Comparison of ENCODE assay signal across 11 cellular contexts in the genomic region with DNA sequence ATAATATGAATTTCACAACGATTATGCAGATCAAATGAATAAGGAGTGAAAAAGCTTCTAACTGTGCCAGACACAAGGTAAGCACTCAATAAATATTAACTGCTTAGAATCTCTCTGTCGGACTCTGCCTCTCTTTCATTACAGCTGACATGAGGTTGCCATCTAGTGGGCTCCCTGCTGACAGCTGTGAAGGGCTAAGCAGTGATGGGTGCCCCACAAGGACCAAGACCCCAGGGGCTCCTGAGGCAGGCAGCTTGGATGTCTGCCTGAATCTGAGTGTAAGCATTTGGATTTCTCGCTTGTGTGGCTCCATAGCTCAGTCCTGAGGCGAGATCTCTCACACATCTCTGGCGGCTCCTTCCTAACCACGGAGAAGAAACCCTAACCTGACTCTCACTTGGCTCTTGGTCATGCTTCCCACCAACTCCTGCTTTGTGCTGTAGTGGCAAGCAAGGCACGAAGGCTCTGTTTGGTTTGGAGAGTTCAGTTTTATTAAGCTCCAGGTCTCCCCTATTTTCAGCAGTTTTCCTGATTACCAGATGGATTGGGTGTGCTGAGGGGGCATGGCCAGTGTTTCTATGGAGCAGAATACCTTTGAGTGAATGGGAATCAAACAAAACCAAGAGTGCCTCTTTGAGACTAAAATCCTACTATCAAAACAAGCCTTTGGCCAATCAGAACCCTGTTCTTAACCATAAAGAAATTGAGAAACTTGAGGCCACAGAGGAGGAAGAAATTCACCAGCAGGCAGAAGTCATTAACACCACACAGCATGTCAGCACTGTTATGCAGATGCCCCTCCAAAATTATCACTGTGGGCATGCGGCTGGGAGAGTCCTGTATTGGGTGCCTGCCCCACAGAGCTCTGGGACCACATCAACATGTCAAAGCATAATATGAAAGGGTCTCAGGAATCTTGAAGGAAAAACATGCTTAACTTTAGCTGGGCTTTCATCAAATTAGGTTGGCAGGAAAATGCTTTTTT.
DNase-seq lines count a peak whose midpoint lies in the region; ATAC-seq and TF ChIP-seq lines count a peak whose summit lies in the region.
"Had no signal": no experiment of that assay in that cellular context is flagged by ENCODE, and none has a peak within 500 bp of the region (broad histone marks: within the 10 kb centered on the region; RNA-seq: fewer than 3 reads in every experiment).

No MANE protein-coding gene starts in this region.

- no peak for DNase-seq in GM10248 (ENCODE audit: extremely low spot score)
- peak; percentile 80 for DNase-seq in Karpas-422
- no peak for DNase-seq in chondrocyte (ENCODE audit: low spot score)
- no peak for DNase-seq in osteoblast (ENCODE audit: insufficient read length, low spot score, missing footprints)
- DNase-seq in CD8-positive, alpha-beta T cell = no peak
- DNase-seq in OCI-M2 (lab: John Stamatoyannopoulos, UW; ENCODE audit: unreplicated experiment) = no peak
- DNase-seq: activated naive CD8-positive, alpha-beta T cell treated with anti-CD3 and anti-CD28 coated beads for 36 hours; erythroblast; NCI-H446 treated with DMSO at 0.1 percent for 48 hours had no signal

- no peaks in the 10 kb centered on the region for H3K4me1 Mint-ChIP-seq in chondrocyte (ENCODE audit: low read depth)
- H3K4me1 Mint-ChIP-seq in CD8-positive, alpha-beta T cell (ENCODE audit: low read depth) = no peaks in the 10 kb centered on the region
- H3K4me1 Mint-ChIP-seq: activated naive CD8-positive, alpha-beta T cell treated with anti-CD3 and anti-CD28 coated beads for 36 hours had no signal

- POLR2A ChIA-PET in GM10248 (lab: Yijun Ruan, JAX) = no interaction called here
- POLR2A ChIA-PET in CD8-positive, alpha-beta T cell (lab: Charles Lee) = no interaction called here

- H4K20me1 ChIP-seq in Karpas-422 (ENCODE audit: insufficient read depth, low read depth, low read length) (no peaks in the 10 kb centered on the region), osteoblast (ENCODE audit: insufficient read depth, low read length) (no peaks in the 10 kb centered on the region)

- H3K27ac ChIP-seq in Karpas-422 (ENCODE audit: low read length) = 0 out of 2 replicates have a peak overlapping the region, but pooled peaks have one; percentile 37
- no peak overlapping the region for H3K27ac ChIP-seq in osteoblast (ENCODE audit: low read depth, low read length)
- H3K27ac ChIP-seq in CD8-positive, alpha-beta T cell (ENCODE audit: low read depth, low read length) = no peak overlapping the region

- H3K27ac Mint-ChIP-seq in chondrocyte (ENCODE audit: unreplicated experiment) = no peak overlapping the region
- no peak overlapping the region for H3K27ac Mint-ChIP-seq in CD8-positive, alpha-beta T cell
- H3K27ac Mint-ChIP-seq: activated naive CD8-positive, alpha-beta T cell treated with anti-CD3 and anti-CD28 coated beads for 36 hours had no signal

- H3K36me3 ChIP-seq in Karpas-422 (ENCODE audit: insufficient read depth, low read length) (no peaks in the 10 kb centered on the region), osteoblast (ENCODE audit: insufficient read depth, low read length) (no peaks in the 10 kb centered on the region)
- H3K36me3 ChIP-seq in CD8-positive, alpha-beta T cell (ENCODE audit: insufficient read depth, low read length) = no peaks in the 10 kb centered on the region

- H3K27me3 ChIP-seq in Karpas-422 (ENCODE audit: low read length) (no peaks in the 10 kb centered on the region), osteoblast (ENCODE audit: insufficient read depth, low read length) (no peaks in the 10 kb centered on the region)
- no peaks in the 10 kb centered on the region for H3K27me3 ChIP-seq in CD8-positive, alpha-beta T cell (ENCODE audit: insufficient read depth, low read length)

- TF ChIP-seq CTCF in GM10248 (IDR thresholded peaks at IDR 0.05; ENCODE audit: control extremely low read depth, extremely low read depth, low read depth, missing control alignments) (peak; percentile 55), chondrocyte (IDR thresholded peaks at IDR 0.05) (peak; percentile 71), osteoblast (IDR thresholded peaks at IDR 0.05; ENCODE audit: extremely low read depth, low read depth, low read length) (peak; percentile 28)
- no peak for TF ChIP-seq CTCF in CD8-positive, alpha-beta T cell (IDR thresholded peaks at IDR 0.05)

- H3K9me3 ChIP-seq in Karpas-422 (ENCODE audit: low read length) (no peaks in the 10 kb centered on the region), osteoblast (ENCODE audit: low read depth, low read length) (no peaks in the 10 kb centered on the region)
- H3K9me3 ChIP-seq in CD8-positive, alpha-beta T cell (ENCODE audit: low read length) = no peaks in the 10 kb centered on the region

- no peak overlapping the region for H3K4me3 Mint-ChIP-seq in chondrocyte (ENCODE audit: unreplicated experiment)
- H3K4me3 Mint-ChIP-seq in CD8-positive, alpha-beta T cell = no peak overlapping the region
- H3K4me3 Mint-ChIP-seq: activated naive CD8-positive, alpha-beta T cell treated with anti-CD3 and anti-CD28 coated beads for 36 hours had no signal

- H2AFZ ChIP-seq in Karpas-422 (ENCODE audit: low read length) (no peak overlapping the region), osteoblast (ENCODE audit: low read length) (no peak overlapping the region)

- no peaks in the 10 kb centered on the region for H3K9me3 Mint-ChIP-seq in chondrocyte (ENCODE audit: low read depth)
- H3K9me3 Mint-ChIP-seq in CD8-positive, alpha-beta T cell = no peaks in the 10 kb centered on the region
- H3K9me3 Mint-ChIP-seq: activated naive CD8-positive, alpha-beta T cell treated with anti-CD3 and anti-CD28 coated beads for 36 hours had no signal

- H3K4me3 ChIP-seq in Karpas-422 (ENCODE audit: low read length) (no peak overlapping the region), osteoblast (ENCODE audit: insufficient read depth, low read length) (no peak overlapping the region)
- no peak overlapping the region for H3K4me3 ChIP-seq in CD8-positive, alpha-beta T cell (ENCODE audit: low read depth, low read length)

- H3K4me2 ChIP-seq in Karpas-422 (ENCODE audit: low read depth, low read length, poor library complexity, severe bottlenecking) = peak overlapping the region; percentile 42
- H3K4me2 ChIP-seq in osteoblast (ENCODE audit: insufficient read depth, low read length) = no peak overlapping the region

- H3K27me3 Mint-ChIP-seq in chondrocyte (ENCODE audit: low read depth) = peaks cover 32% of the 10 kb centered on the region
- peaks cover 4% of the 10 kb centered on the region for H3K27me3 Mint-ChIP-seq in CD8-positive, alpha-beta T cell (ENCODE audit: low read depth)
- H3K27me3 Mint-ChIP-seq: activated naive CD8-positive, alpha-beta T cell treated with anti-CD3 and anti-CD28 coated beads for 36 hours had no signal

- no peak for ATAC-seq in HG02571 (IDR thresholded peaks at IDR 0.05; ENCODE audit: unreplicated experiment)
- ATAC-seq in CD8-positive, alpha-beta T cell = no peak
- ATAC-seq in HG02885 (IDR thresholded peaks at IDR 0.05; ENCODE audit: poor library complexity, unreplicated experiment) = no peak

- H3K79me2 ChIP-seq in Karpas-422 (ENCODE audit: low read length) = no peaks in the 10 kb centered on the region
- H3K79me2 ChIP-seq in osteoblast (ENCODE audit: insufficient read depth, low read length) = no peaks in the 10 kb centered on the region

- peaks cover 55% of the 10 kb centered on the region for H3K4me1 ChIP-seq in Karpas-422 (ENCODE audit: low read length)
- no peaks in the 10 kb centered on the region for H3K4me1 ChIP-seq in osteoblast (ENCODE audit: insufficient read depth, low read length)
- no peaks in the 10 kb centered on the region for H3K4me1 ChIP-seq in CD8-positive, alpha-beta T cell (ENCODE audit: insufficient read depth, low read length)

- H3K36me3 Mint-ChIP-seq in chondrocyte (ENCODE audit: low read depth) = no peaks in the 10 kb centered on the region
- no peaks in the 10 kb centered on the region for H3K36me3 Mint-ChIP-seq in CD8-positive, alpha-beta T cell
- H3K36me3 Mint-ChIP-seq: activated naive CD8-positive, alpha-beta T cell treated with anti-CD3 and anti-CD28 coated beads for 36 hours had no signal

- CTCF ChIA-PET in GM10248 (lab: Yijun Ruan, JAX) = interaction anchor here (0.8 to 5.4 kb wide), 18 partner anchors 9 to 301 kb away, joined by 3 to 100 read pairs (median 4); partner anchors contain the start of gene SNX19
- CTCF ChIA-PET in CD8-positive, alpha-beta T cell (lab: Charles Lee) = no interaction called here

- H3K9me2 ChIP-seq in Karpas-422 (replicated peaks; ENCODE audit: insufficient read depth, low read length) = no peaks in the 10 kb centered on the region

- intact Hi-C loops in CD8-positive, alpha-beta T cell (cut with DNase I, micrococcal nuclease) = no loop called here

- no peak overlapping the region; the same call in 1 of the 2 replicates for H3K9ac ChIP-seq in Karpas-422 (ENCODE audit: low read length)
